In the genomic region with DNA sequence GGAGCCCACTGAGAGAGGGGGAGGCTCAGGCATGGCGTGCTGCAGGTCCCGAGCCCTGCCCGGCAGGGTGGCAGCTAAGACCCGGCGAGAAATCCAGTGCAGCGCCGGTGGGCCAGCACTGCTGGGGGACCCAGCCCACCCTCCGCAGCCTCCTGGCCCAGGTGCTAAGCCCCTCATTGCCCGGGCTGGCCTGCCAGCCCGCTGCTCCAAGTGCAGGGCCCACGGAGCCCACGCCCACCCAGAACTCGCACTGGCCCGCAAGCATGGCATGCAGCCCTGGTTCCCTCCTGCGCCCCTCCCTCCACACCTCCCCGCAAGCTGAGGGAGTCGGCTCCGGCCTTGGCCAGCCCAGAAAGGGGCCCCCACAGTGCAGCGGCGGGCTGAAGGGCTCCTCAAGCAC, we compare ENCODE assay signal across 35 cellular contexts.
"Had no signal": no experiment of that assay in that cellular context is flagged by ENCODE, and none has a peak within 500 bp of the region (broad histone marks: within the 10 kb centered on the region; RNA-seq: fewer than 3 reads in every experiment).

No MANE protein-coding gene starts in this region.

- ATAC-seq: activated naive CD4-positive, alpha-beta T cell treated with anti-CD3 and anti-CD28 coated beads, Interleukin-2, amount 50 U/mL, for 72 hours; activated naive CD8-positive, alpha-beta T cell treated with anti-CD3 and anti-CD28 coated beads, Interleukin-2, amount 50 U/mL, for 24 hours; activated T-cell treated with anti-CD3 and anti-CD28 coated beads, Interleukin-2, amount 50 U/mL, for 4 hours; activated T-cell treated with anti-CD3 and anti-CD28 coated beads, Interleukin-2, amount 50 U/mL, for 72 hours; activated T-helper 17 cell treated with anti-CD3 and anti-CD28 coated beads, Interleukin-2, amount 50 U/mL, for 72 hours; body of pancreas had no signal

- H3K27ac ChIP-seq: adrenal gland, ascending aorta, body of pancreas, brain microvascular endothelial cell, breast epithelium, cardiac muscle cell had no signal

- FAIRE-seq: astrocyte, bronchial epithelial cell had no signal

- H3K36me3 ChIP-seq: adrenal gland, ascending aorta, brain microvascular endothelial cell, breast epithelium, cardiac muscle cell had no signal

- H3K4me1 ChIP-seq: adrenal gland, ascending aorta, body of pancreas, breast epithelium had no signal

- DNase-seq: activated effector memory CD4-positive, alpha-beta T cell treated with anti-CD3 and anti-CD28 coated beads, Interleukin-2, amount 50 U/mL, for 16 hours; activated effector memory CD4-positive, alpha-beta T cell treated with Interleukin-2 at 50 U/mL for 16 hours; activated gamma-delta T cell; activated gamma-delta T cell treated with Interleukin-2 at 50 U/mL for 16 hours; activated naive CD4-positive, alpha-beta T cell; activated naive CD4-positive, alpha-beta T cell treated with anti-CD3 and anti-CD28 coated beads for 36 hours; activated naive CD4-positive, alpha-beta T cell treated with anti-CD3 and anti-CD28 coated beads, Interleukin-2, amount 10 ng/mL, durations not matched to agents 7 days and 5 days; activated naive CD4-positive, alpha-beta T cell treated with anti-CD3 and anti-CD28 coated beads, Interleukin-2, amount 50 U/mL, for 16 hours; activated naive CD4-positive, alpha-beta T cell treated with Interleukin-2 at 50 U/mL for 16 hours; activated naive CD8-positive, alpha-beta T cell treated with anti-CD3 and anti-CD28 coated beads for 36 hours; activated naive CD8-positive, alpha-beta T cell treated with anti-CD3 and anti-CD28 coated beads, Interleukin-2, amount 10 ng/mL, durations not matched to agents 7 days and 5 days; activated naive CD8-positive, alpha-beta T cell treated with anti-CD3 and anti-CD28 coated beads, Interleukin-2, amount 50 U/mL, for 24 hours; activated T-cell treated with anti-CD3 and anti-CD28 coated beads for 4 hours; activated T-cell treated with anti-CD3 and anti-CD28 coated beads, Interleukin-2, amount 50 U/mL, for 1 hour; activated T-cell treated with anti-CD3 and anti-CD28 coated beads, Interleukin-2, amount 50 U/mL, for 24 hours; activated T-cell treated with anti-CD3 and anti-CD28 coated beads, Interleukin-2, amount 50 U/mL, for 4 hours; activated T-cell treated with anti-CD3 and anti-CD28 coated beads, Interleukin-2, amount 50 U/mL, for 48 hours; activated T-cell treated with anti-CD3 and anti-CD28 coated beads, Interleukin-2, amount 50 U/mL, for 72 hours; adrenal gland; amniotic stem cell; amygdala; anterior cingulate cortex; aorta; body of pancreas; brain microvascular endothelial cell; caudate nucleus; central memory CD4-positive, alpha-beta T cell; cerebellar nuclear complex had no signal

- H3K4me3 ChIP-seq: adrenal gland, ascending aorta, body of pancreas, breast epithelium, cardiac muscle cell had no signal

- H3K27me3 ChIP-seq: adrenal gland, ascending aorta, body of pancreas, brain microvascular endothelial cell, breast epithelium, cardiac muscle cell had no signal

- H3K9me3 ChIP-seq: adrenal gland, ascending aorta, body of pancreas, breast epithelium had no signal
